In the genomic region with DNA sequence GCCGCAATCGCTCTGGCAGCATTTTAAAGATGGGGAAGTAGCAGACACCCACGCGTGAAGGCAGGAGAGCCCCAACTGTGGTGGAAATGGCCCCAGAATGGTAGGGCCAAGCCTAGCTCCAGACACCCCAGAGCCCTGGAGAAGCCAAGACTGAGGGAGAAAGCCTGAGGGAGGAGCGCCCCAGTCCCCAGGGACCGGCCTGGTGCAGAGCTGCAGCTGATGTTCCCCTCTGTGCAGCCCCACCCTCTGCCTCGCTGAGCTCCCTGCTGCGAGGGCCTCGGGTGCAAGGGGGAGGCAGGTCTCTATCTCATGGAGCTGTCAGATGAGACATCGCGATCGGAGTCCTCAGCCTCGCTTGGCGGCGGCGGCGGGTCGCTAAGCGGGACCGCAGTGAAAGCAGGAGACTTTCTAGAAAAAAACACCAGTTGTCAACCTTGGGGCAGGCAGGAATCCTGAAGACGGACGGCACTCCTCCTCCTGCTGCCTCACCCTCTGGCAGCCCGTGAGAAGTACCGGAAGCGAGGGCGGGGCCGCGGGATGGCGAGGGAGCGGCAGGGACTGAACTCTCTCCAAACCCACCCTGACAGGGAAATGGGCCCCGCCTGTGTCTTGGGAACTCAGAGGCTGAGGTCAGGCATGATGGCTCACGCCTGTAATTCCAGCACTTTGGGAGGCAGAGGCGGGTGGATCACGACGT, we compare ENCODE assay signal across 1 cellular context.
TF ChIP-seq lines count a peak whose summit lies in the region.

No MANE protein-coding gene starts in this region.

TF ChIP-seq in HepG2, 621 proteins besides CTCF, POLR2A, EP300 and RAD21:
- TF ChIP-seq ZNF431 (CRISPR knock-in tag; IDR thresholded peaks at IDR 0.05; ENCODE audit: borderline replicate concordance, low read depth) (no peak), HHEX (CRISPR knock-in tag; IDR thresholded peaks at IDR 0.05) (no peak), ZNF207 (IDR thresholded peaks at IDR 0.05; ENCODE audit: borderline replicate concordance) (no peak), PRPF4 (IDR thresholded peaks at IDR 0.05; ENCODE audit: low read depth, low read length, poor library complexity, severe bottlenecking) (peak; percentile 12), AGO2 (optimal IDR thresholded peaks at IDR 0.05; ENCODE audit: low read depth, low read length) (peak; percentile 60)
- TF ChIP-seq, protein P1, sequence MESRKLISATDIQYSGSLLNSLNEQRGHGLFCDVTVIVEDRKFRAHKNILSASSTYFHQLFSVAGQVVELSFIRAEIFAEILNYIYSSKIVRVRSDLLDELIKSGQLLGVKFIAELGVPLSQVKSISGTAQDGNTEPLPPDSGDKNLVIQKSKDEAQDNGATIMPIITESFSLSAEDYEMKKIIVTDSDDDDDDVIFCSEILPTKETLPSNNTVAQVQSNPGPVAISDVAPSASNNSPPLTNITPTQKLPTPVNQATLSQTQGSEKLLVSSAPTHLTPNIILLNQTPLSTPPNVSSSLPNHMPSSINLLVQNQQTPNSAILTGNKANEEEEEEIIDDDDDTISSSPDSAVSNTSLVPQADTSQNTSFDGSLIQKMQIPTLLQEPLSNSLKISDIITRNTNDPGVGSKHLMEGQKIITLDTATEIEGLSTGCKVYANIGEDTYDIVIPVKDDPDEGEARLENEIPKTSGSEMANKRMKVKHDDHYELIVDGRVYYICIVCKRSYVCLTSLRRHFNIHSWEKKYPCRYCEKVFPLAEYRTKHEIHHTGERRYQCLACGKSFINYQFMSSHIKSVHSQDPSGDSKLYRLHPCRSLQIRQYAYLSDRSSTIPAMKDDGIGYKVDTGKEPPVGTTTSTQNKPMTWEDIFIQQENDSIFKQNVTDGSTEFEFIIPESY (CRISPR knock-in tag; IDR thresholded peaks at IDR 0.05), result peak; percentile 15; the same call in 1 of the 2 replicates
